Comparison of ENCODE assay signal across 16 cellular contexts in the genomic region with DNA sequence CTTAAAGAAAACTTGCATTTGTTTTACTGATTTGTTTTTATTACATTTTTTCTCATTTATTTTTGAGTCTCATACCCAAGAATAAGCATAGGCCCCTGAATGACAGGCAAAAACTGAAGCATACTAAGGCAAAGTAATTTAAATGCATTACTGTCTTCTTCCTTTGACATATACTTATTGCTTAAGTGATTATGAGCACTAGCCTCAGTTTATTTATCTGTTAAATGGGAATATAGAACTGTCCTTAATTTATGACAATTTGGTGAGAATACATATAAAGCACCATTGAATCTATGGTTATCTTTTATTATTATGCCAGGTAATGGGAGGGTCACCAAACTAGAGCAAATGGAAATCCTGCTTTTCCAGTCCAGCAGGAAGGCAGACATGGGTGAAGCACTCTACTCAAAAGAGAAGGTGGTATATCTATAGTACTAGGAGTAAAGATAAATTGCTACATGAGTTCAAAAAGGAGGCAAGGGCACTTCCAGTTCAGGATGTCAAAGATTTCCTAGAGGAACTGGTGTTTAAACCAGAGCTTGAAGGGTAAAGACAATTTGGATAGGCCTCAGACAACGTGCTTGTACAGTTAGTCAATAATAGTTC.
DNase-seq lines count a peak whose midpoint lies in the region; ATAC-seq and TF ChIP-seq lines count a peak whose summit lies in the region.
"Had no signal": no experiment of that assay in that cellular context is flagged by ENCODE, and none has a peak within 500 bp of the region (broad histone marks: within the 10 kb centered on the region; RNA-seq: fewer than 3 reads in every experiment).

No MANE protein-coding gene starts in this region.

- no peaks in the 10 kb centered on the region for H3K27me3 ChIP-seq in cardiac muscle cell

- intact Hi-C loops in left ventricle myocardium superior (cut with micrococcal nuclease), result no loop called here

- H3K4me1 Mint-ChIP-seq in activated naive CD8-positive, alpha-beta T cell treated with anti-CD3 and anti-CD28 coated beads, Interleukin-2, amount 50 U/mL, for 24 hours, result peaks cover 62% of the 10 kb centered on the region
- peaks cover 41% of the 10 kb centered on the region for H3K4me1 Mint-ChIP-seq in mesothelial cell of epicardium
- peaks cover 49% of the 10 kb centered on the region for H3K4me1 Mint-ChIP-seq in type B pancreatic cell (ENCODE audit: unreplicated experiment)

- no peak for DNase-seq in cardiac muscle cell (ENCODE audit: low read depth in 1 of 2, low spot score in 1 of 2)
- DNase-seq in left ventricle myocardium superior, result no peak
- DNase-seq in activated naive CD8-positive, alpha-beta T cell treated with anti-CD3 and anti-CD28 coated beads, Interleukin-2, amount 50 U/mL, for 24 hours, result no peak
- DNase-seq in mesothelial cell of epicardium (ENCODE audit: low spot score in 2 of 2, unreplicated experiment in 2 of 2), result no peak
- DNase-seq in type B pancreatic cell (ENCODE audit: extremely low spot score, unreplicated experiment), result no peak
- no peak for DNase-seq in activated CD8-positive, alpha-beta memory T cell treated with anti-CD3 and anti-CD28 coated beads for 24 hours
- no peak for DNase-seq in activated CD4-positive, alpha-beta T cell treated with anti-CD3 and anti-CD28 coated beads, Interleukin-2, amount 50 U/mL, for 48 hours
- DNase-seq in NCI-H226, result no peak
- DNase-seq: C1 segment of cervical spinal cord, DND-41, GDM1, GOT3, NCI-H1105 treated with DMSO at 0.1 percent for 48 hours, NCI-H187 treated with DMSO at 0.1 percent for 48 hours, NCI-H446 treated with DMSO at 0.1 percent for 48 hours, SHP77 treated with DMSO at 0.1 percent for 48 hours had no signal

- peaks cover 23% of the 10 kb centered on the region for H3K4me1 ChIP-seq in cardiac muscle cell (ENCODE audit: low read depth)

- no peak overlapping the region for H3K4me3 ChIP-seq in cardiac muscle cell

- H3K27ac ChIP-seq in cardiac muscle cell, result peak overlapping the region; percentile 61

- no peak overlapping the region for H3K4me3 Mint-ChIP-seq in activated naive CD8-positive, alpha-beta T cell treated with anti-CD3 and anti-CD28 coated beads, Interleukin-2, amount 50 U/mL, for 24 hours
- H3K4me3 Mint-ChIP-seq in mesothelial cell of epicardium (no peak overlapping the region), type B pancreatic cell (peak overlapping the region; percentile 49)

- ATAC-seq in left ventricle myocardium superior, result no peak
- ATAC-seq in activated naive CD8-positive, alpha-beta T cell treated with anti-CD3 and anti-CD28 coated beads, Interleukin-2, amount 50 U/mL, for 24 hours, result no peak

- no peaks in the 10 kb centered on the region for H3K9me3 Mint-ChIP-seq in activated naive CD8-positive, alpha-beta T cell treated with anti-CD3 and anti-CD28 coated beads, Interleukin-2, amount 50 U/mL, for 24 hours
- H3K9me3 Mint-ChIP-seq in mesothelial cell of epicardium (no peaks in the 10 kb centered on the region), type B pancreatic cell (no peaks in the 10 kb centered on the region)

- no peaks in the 10 kb centered on the region for H3K27me3 Mint-ChIP-seq in activated naive CD8-positive, alpha-beta T cell treated with anti-CD3 and anti-CD28 coated beads, Interleukin-2, amount 50 U/mL, for 24 hours
- no peaks in the 10 kb centered on the region for H3K27me3 Mint-ChIP-seq in mesothelial cell of epicardium (ENCODE audit: low read depth)
- no peaks in the 10 kb centered on the region for H3K27me3 Mint-ChIP-seq in type B pancreatic cell

- H3K27ac Mint-ChIP-seq in activated naive CD8-positive, alpha-beta T cell treated with anti-CD3 and anti-CD28 coated beads, Interleukin-2, amount 50 U/mL, for 24 hours, result peak overlapping the region; percentile 13
- H3K27ac Mint-ChIP-seq in mesothelial cell of epicardium, result peak overlapping the region; percentile 72
- peak overlapping the region; percentile 70 for H3K27ac Mint-ChIP-seq in type B pancreatic cell

- peaks cover 33% of the 10 kb centered on the region for H3K36me3 Mint-ChIP-seq in activated naive CD8-positive, alpha-beta T cell treated with anti-CD3 and anti-CD28 coated beads, Interleukin-2, amount 50 U/mL, for 24 hours (ENCODE audit: low read depth)
- H3K36me3 Mint-ChIP-seq in mesothelial cell of epicardium (peaks cover 3% of the 10 kb centered on the region), type B pancreatic cell (peaks cover 4% of the 10 kb centered on the region)

- no peaks in the 10 kb centered on the region for H3K9me3 ChIP-seq in cardiac muscle cell (ENCODE audit: low read depth)

- no peak for TF ChIP-seq CTCF in cardiac muscle cell (IDR thresholded peaks at IDR 0.05; ENCODE audit: low read depth, low read length)
- no peak for TF ChIP-seq CTCF in mesothelial cell of epicardium (IDR thresholded peaks at IDR 0.05; ENCODE audit: unreplicated experiment)
- TF ChIP-seq CTCF in type B pancreatic cell (conservative IDR thresholded peaks at IDR 0.05), result no peak

- H3K36me3 ChIP-seq in cardiac muscle cell, result no peaks in the 10 kb centered on the region

Comparison
In these comparisons a context has a peak if more than half of its experiments do, and no peak if none do; other contexts are left out.
1. H3K27ac Mint-ChIP-seq: peak in every context shown above with its lines; median percentile 72 in mesothelial cell of epicardium; 70 in type B pancreatic cell; 13 in activated naive CD8-positive, alpha-beta T cell treated with anti-CD3 and anti-CD28 coated beads, Interleukin-2, amount 50 U/mL, for 24 hours.